ENCODE assay signal across 20 cellular contexts in genomic region chr3:108047987-108048386, GRCh38. TPM values are rescaled to one million over a fixed set of nuclear protein-coding genes. Genes with fewer than 3 reads are reported as not detected.
DNase-seq lines count a peak whose midpoint lies in the region; ATAC-seq, FAIRE-seq and TF ChIP-seq lines count a peak whose summit lies in the region.
"Had no signal": no experiment of that assay in that cellular context is flagged by ENCODE, and none has a peak within 500 bp of the region (broad histone marks: within the 10 kb centered on the region; RNA-seq: fewer than 3 reads in every experiment).

No MANE protein-coding gene starts in this region.

- peaks cover 69% of the 10 kb centered on the region for H3K36me3 Mint-ChIP-seq in activated naive CD4-positive, alpha-beta T cell treated with anti-CD3 and anti-CD28 coated beads, Interleukin-2, amount 10 ng/mL, durations not matched to agents 7 days and 5 days
- peaks cover 55% of the 10 kb centered on the region for H3K36me3 Mint-ChIP-seq in activated naive CD8-positive, alpha-beta T cell treated with anti-CD3 and anti-CD28 coated beads, Interleukin-2, amount 50 U/mL, for 24 hours (ENCODE audit: low read depth)
- peaks cover 35 to 50% of the 10 kb centered on the region in 2 donors for H3K36me3 Mint-ChIP-seq in stimulated activated naive B cell treated with anti-CD40 and anti-IgM and Interleukin-4, amounts not matched to agents 10 μg/mL and 1 μg/mL and 100 μg/mL, for 72 hours

- H3K9me3 Mint-ChIP-seq in activated naive CD4-positive, alpha-beta T cell treated with anti-CD3 and anti-CD28 coated beads, Interleukin-2, amount 10 ng/mL, durations not matched to agents 7 days and 5 days: no peaks in the 10 kb centered on the region
- no peaks in the 10 kb centered on the region for H3K9me3 Mint-ChIP-seq in activated naive CD8-positive, alpha-beta T cell treated with anti-CD3 and anti-CD28 coated beads, Interleukin-2, amount 50 U/mL, for 24 hours
- H3K9me3 Mint-ChIP-seq in stimulated activated naive B cell treated with anti-CD40 and anti-IgM and Interleukin-4, amounts not matched to agents 10 μg/mL and 1 μg/mL and 100 μg/mL, for 72 hours: no peaks in the 10 kb centered on the region
- H3K9me3 Mint-ChIP-seq: IgD-negative memory B cell had no signal

- no peak for ATAC-seq in activated naive CD8-positive, alpha-beta T cell treated with anti-CD3 and anti-CD28 coated beads, Interleukin-2, amount 50 U/mL, for 24 hours
- no peak for ATAC-seq in stimulated activated naive B cell treated with anti-CD40 and anti-IgM and Interleukin-4, amounts not matched to agents 10 μg/mL and 1 μg/mL and 100 μg/mL, for 72 hours (replicated peaks)

- DNase-seq in activated naive CD4-positive, alpha-beta T cell treated with anti-CD3 and anti-CD28 coated beads, Interleukin-2, amount 10 ng/mL, durations not matched to agents 7 days and 5 days: no peak
- DNase-seq in activated naive CD4-positive, alpha-beta T cell treated with anti-CD3 and anti-CD28 coated beads, Interleukin-2, amount 50 U/mL, for 16 hours: no peak
- no peak for DNase-seq in GM12892 (ENCODE audit: insufficient read length)
- DNase-seq in activated naive CD8-positive, alpha-beta T cell treated with anti-CD3 and anti-CD28 coated beads, Interleukin-2, amount 50 U/mL, for 24 hours: no peak
- DNase-seq in stimulated activated naive B cell treated with anti-CD40 and anti-IgM and Interleukin-4, amounts not matched to agents 10 μg/mL and 1 μg/mL and 100 μg/mL, for 72 hours: no peak
- no peak for DNase-seq in COLO668 (lab: John Stamatoyannopoulos, UW; ENCODE audit: unreplicated experiment)
- no peak for DNase-seq in NCI-H226
- DNase-seq: EL; GF-D8; Karpas-422; MV-4-11; NCI-H1105 treated with DMSO at 0.1 percent for 48 hours; NCI-H2029 treated with DMSO at 0.1 percent for 48 hours; NCI-H345; NCI-H524; NCI-H774; NK-92 treated with Interleukin-12 subunit alpha and Interleukin-12 subunit beta, amount 100 ng/mL, for 24 hours; Peyer's patch had no signal

- CTCF ChIA-PET in activated naive CD4-positive, alpha-beta T cell treated with anti-CD3 and anti-CD28 coated beads, Interleukin-2, amount 10 ng/mL, durations not matched to agents 7 days and 5 days (lab: Charles Lee): no interaction called here

- H3K27ac Mint-ChIP-seq in activated naive CD4-positive, alpha-beta T cell treated with anti-CD3 and anti-CD28 coated beads, Interleukin-2, amount 10 ng/mL, durations not matched to agents 7 days and 5 days: peak overlapping the region; percentile 73
- H3K27ac Mint-ChIP-seq in activated naive CD8-positive, alpha-beta T cell treated with anti-CD3 and anti-CD28 coated beads, Interleukin-2, amount 50 U/mL, for 24 hours: peak overlapping the region; percentile 12
- H3K27ac Mint-ChIP-seq in stimulated activated naive B cell treated with anti-CD40 and anti-IgM and Interleukin-4, amounts not matched to agents 10 μg/mL and 1 μg/mL and 100 μg/mL, for 72 hours: peak overlapping the region; percentile 25
- H3K27ac Mint-ChIP-seq: IgD-negative memory B cell had no signal

- H3K4me3 Mint-ChIP-seq in activated naive CD4-positive, alpha-beta T cell treated with anti-CD3 and anti-CD28 coated beads, Interleukin-2, amount 10 ng/mL, durations not matched to agents 7 days and 5 days: no peak overlapping the region
- H3K4me3 Mint-ChIP-seq in activated naive CD8-positive, alpha-beta T cell treated with anti-CD3 and anti-CD28 coated beads, Interleukin-2, amount 50 U/mL, for 24 hours: no peak overlapping the region
- no peak overlapping the region for H3K4me3 Mint-ChIP-seq in stimulated activated naive B cell treated with anti-CD40 and anti-IgM and Interleukin-4, amounts not matched to agents 10 μg/mL and 1 μg/mL and 100 μg/mL, for 72 hours
- H3K4me3 Mint-ChIP-seq: IgD-negative memory B cell had no signal

- TF ChIP-seq POLR2A in GM12892 (IDR thresholded peaks at IDR 0.05; ENCODE audit: low read depth, low read length): no peak

- H3K4me1 Mint-ChIP-seq in activated naive CD4-positive, alpha-beta T cell treated with anti-CD3 and anti-CD28 coated beads, Interleukin-2, amount 10 ng/mL, durations not matched to agents 7 days and 5 days: peaks cover 22% of the 10 kb centered on the region
- H3K4me1 Mint-ChIP-seq in activated naive CD8-positive, alpha-beta T cell treated with anti-CD3 and anti-CD28 coated beads, Interleukin-2, amount 50 U/mL, for 24 hours: peaks cover 27% of the 10 kb centered on the region
- peaks cover 19 to 29% of the 10 kb centered on the region in 2 donors for H3K4me1 Mint-ChIP-seq in stimulated activated naive B cell treated with anti-CD40 and anti-IgM and Interleukin-4, amounts not matched to agents 10 μg/mL and 1 μg/mL and 100 μg/mL, for 72 hours

- H3K27me3 Mint-ChIP-seq in activated naive CD4-positive, alpha-beta T cell treated with anti-CD3 and anti-CD28 coated beads, Interleukin-2, amount 10 ng/mL, durations not matched to agents 7 days and 5 days: no peaks in the 10 kb centered on the region
- no peaks in the 10 kb centered on the region for H3K27me3 Mint-ChIP-seq in activated naive CD8-positive, alpha-beta T cell treated with anti-CD3 and anti-CD28 coated beads, Interleukin-2, amount 50 U/mL, for 24 hours
- no peaks in the 10 kb centered on the region for H3K27me3 Mint-ChIP-seq in stimulated activated naive B cell treated with anti-CD40 and anti-IgM and Interleukin-4, amounts not matched to agents 10 μg/mL and 1 μg/mL and 100 μg/mL, for 72 hours
- H3K27me3 Mint-ChIP-seq: IgD-negative memory B cell had no signal

- peak; percentile 77 for FAIRE-seq in GM12892 (lab: Jason Lieb, UNC)
- FAIRE-seq: H54 had no signal

RNA-seq across cellular contexts. Expression of gene CD47, which starts 42.8 kb away (rescaled TPM):
- polyA plus RNA-seq in GM12892 (2012; ENCODE audit: missing spikeins): 120 TPM

Comparison
In these comparisons a context has a peak if more than half of its experiments do, and no peak if none do; other contexts are left out.
1. H3K27ac Mint-ChIP-seq: peak in every context shown above with its lines; median percentile 73 in activated naive CD4-positive, alpha-beta T cell treated with anti-CD3 and anti-CD28 coated beads, Interleukin-2, amount 10 ng/mL, durations not matched to agents 7 days and 5 days; 25 in stimulated activated naive B cell treated with anti-CD40 and anti-IgM and Interleukin-4, amounts not matched to agents 10 μg/mL and 1 μg/mL and 100 μg/mL, for 72 hours; 12 in activated naive CD8-positive, alpha-beta T cell treated with anti-CD3 and anti-CD28 coated beads, Interleukin-2, amount 50 U/mL, for 24 hours.